In genomic region chr10:75895259-75895658, GRCh38 we compare ENCODE assay signal across 6 cellular contexts.
"Had no signal": no experiment of that assay in that cellular context is flagged by ENCODE, and none has a peak within 500 bp of the region (broad histone marks: within the 10 kb centered on the region; RNA-seq: fewer than 3 reads in every experiment).

No MANE protein-coding gene starts in this region.

- FAIRE-seq: HTR-8/SVneo had no signal

- H3K27ac ChIP-seq: HL-60, KMS-11 had no signal

- H3K9ac ChIP-seq: KMS-11 had no signal

- DNase-seq: IMR-90, KBM-7, KG1 had no signal

- H3K4me2 ChIP-seq: KMS-11 had no signal
